In genomic region chrX:1476682-1477081, GRCh38 we compare ENCODE assay signal across 26 cellular contexts. TPM values are rescaled to one million over a fixed set of nuclear protein-coding genes. Genes with fewer than 3 reads are reported as not detected.
DNase-seq lines count a peak whose midpoint lies in the region; ATAC-seq and TF ChIP-seq lines count a peak whose summit lies in the region.
"Had no signal": no experiment of that assay in that cellular context is flagged by ENCODE, and none has a peak within 500 bp of the region (broad histone marks: within the 10 kb centered on the region; RNA-seq: fewer than 3 reads in every experiment).

No MANE protein-coding gene starts in this region.

- no peaks in the 10 kb centered on the region for H3K27me3 ChIP-seq in CD4-positive, alpha-beta T cell (ENCODE audit: control insufficient read depth, insufficient read depth, low read length)
- H3K27me3 ChIP-seq in CD8-positive, alpha-beta T cell (ENCODE audit: insufficient read depth, low read length), result no peaks in the 10 kb centered on the region
- no peaks in the 10 kb centered on the region for H3K27me3 ChIP-seq in colonic mucosa
- H3K27me3 ChIP-seq: foreskin keratinocyte, heart left ventricle, neutrophil had no signal

- H3K4me3 Mint-ChIP-seq in CD4-positive, alpha-beta T cell, result no peak overlapping the region
- H3K4me3 Mint-ChIP-seq in CD8-positive, alpha-beta T cell, result no peak overlapping the region
- no peak overlapping the region for H3K4me3 Mint-ChIP-seq in natural killer cell
- H3K4me3 Mint-ChIP-seq: activated naive CD4-positive, alpha-beta T cell treated with anti-CD3 and anti-CD28 coated beads, Interleukin-2, amount 10 ng/mL, durations not matched to agents 7 days and 5 days had no signal

- peaks cover 61% of the 10 kb centered on the region for H3K4me1 ChIP-seq in CD8-positive, alpha-beta T cell (ENCODE audit: insufficient read depth, low read length)
- no peaks in the 10 kb centered on the region for H3K4me1 ChIP-seq in colonic mucosa
- H3K4me1 ChIP-seq: foreskin keratinocyte, prostate gland had no signal

- H3K27ac Mint-ChIP-seq in CD4-positive, alpha-beta T cell, result peak overlapping the region; percentile 43
- H3K27ac Mint-ChIP-seq in CD8-positive, alpha-beta T cell, result peak overlapping the region; percentile 87
- H3K27ac Mint-ChIP-seq in natural killer cell, result peak overlapping the region; percentile 98 to 99
- H3K27ac Mint-ChIP-seq: activated naive CD4-positive, alpha-beta T cell treated with anti-CD3 and anti-CD28 coated beads, Interleukin-2, amount 10 ng/mL, durations not matched to agents 7 days and 5 days had no signal

- H3K27me3 Mint-ChIP-seq in CD4-positive, alpha-beta T cell, result no peaks in the 10 kb centered on the region
- H3K27me3 Mint-ChIP-seq in CD8-positive, alpha-beta T cell (ENCODE audit: low read depth), result no peaks in the 10 kb centered on the region
- H3K27me3 Mint-ChIP-seq in natural killer cell (ENCODE audit: low read depth in 2 of 2), result no peaks in the 10 kb centered on the region

- H3K9me3 ChIP-seq in CD4-positive, alpha-beta T cell (ENCODE audit: control insufficient read depth, low read length), result no peaks in the 10 kb centered on the region
- no peaks in the 10 kb centered on the region for H3K9me3 ChIP-seq in CD8-positive, alpha-beta T cell (ENCODE audit: low read length)
- no peaks in the 10 kb centered on the region for H3K9me3 ChIP-seq in colonic mucosa
- H3K9me3 ChIP-seq: neutrophil, prostate gland had no signal

- H3K4me1 Mint-ChIP-seq in CD4-positive, alpha-beta T cell (ENCODE audit: low read depth), result peaks cover 76% of the 10 kb centered on the region
- H3K4me1 Mint-ChIP-seq in CD8-positive, alpha-beta T cell (ENCODE audit: low read depth), result peaks cover 77% of the 10 kb centered on the region
- peaks cover 62 to 76% of the 10 kb centered on the region in 2 donors for H3K4me1 Mint-ChIP-seq in natural killer cell

- TF ChIP-seq CTCF in CD4-positive, alpha-beta T cell (IDR thresholded peaks at IDR 0.05), result no peak
- TF ChIP-seq CTCF in CD8-positive, alpha-beta T cell (IDR thresholded peaks at IDR 0.05), result no peak
- TF ChIP-seq CTCF in colonic mucosa (IDR thresholded peaks at IDR 0.05), result no peak
- TF ChIP-seq CTCF in natural killer cell (IDR thresholded peaks at IDR 0.05), result no peak

- no peak overlapping the region for H3K9ac ChIP-seq in colonic mucosa (ENCODE audit: low read depth in 2 of 2, low read length in 2 of 2)

- peaks cover 92% of the 10 kb centered on the region for H3K36me3 Mint-ChIP-seq in CD4-positive, alpha-beta T cell (ENCODE audit: low read depth)
- peaks cover 72% of the 10 kb centered on the region for H3K36me3 Mint-ChIP-seq in CD8-positive, alpha-beta T cell
- H3K36me3 Mint-ChIP-seq in natural killer cell, result peaks cover 14% of the 10 kb centered on the region

- no peak for ATAC-seq in CD4-positive, alpha-beta T cell (ENCODE audit: poor library complexity)
- ATAC-seq in CD8-positive, alpha-beta T cell, result no peak
- ATAC-seq in natural killer cell (no peak), HG02763 (IDR thresholded peaks at IDR 0.05; ENCODE audit: unreplicated experiment) (no peak)
- ATAC-seq: esophagus mucosa, foreskin keratinocyte, heart left ventricle, left cardiac atrium had no signal

- POLR2A ChIA-PET in CD4-positive, alpha-beta T cell (lab: Charles Lee), result no interaction called here
- POLR2A ChIA-PET in CD8-positive, alpha-beta T cell (lab: Charles Lee), result no interaction called here

- H3K9me3 Mint-ChIP-seq in CD4-positive, alpha-beta T cell, result peaks cover 9% of the 10 kb centered on the region
- H3K9me3 Mint-ChIP-seq in CD8-positive, alpha-beta T cell, result peaks cover 15% of the 10 kb centered on the region
- H3K9me3 Mint-ChIP-seq in natural killer cell, result peaks cover 8 to 27% of the 10 kb centered on the region in 2 donors

- H3K4me3 ChIP-seq in CD8-positive, alpha-beta T cell (ENCODE audit: low read depth, low read length), result no peak overlapping the region
- no peak overlapping the region for H3K4me3 ChIP-seq in colonic mucosa
- H3K4me3 ChIP-seq: heart left ventricle, PC-9, prostate gland had no signal

- no peak for DNase-seq in CD4-positive, alpha-beta T cell
- DNase-seq in CD8-positive, alpha-beta T cell, result peak in 2 of 7 experiments; percentile 3 to 31
- DNase-seq in colonic mucosa (peak; percentile 4), natural killer cell (peak; percentile 2), NCI-H1694 treated with DMSO at 0.1 percent for 48 hours (lab: John Stamatoyannopoulos, UW) (no peak), iPS-NIHi11 (ENCODE audit: low spot score) (no peak)
- DNase-seq: activated CD4-positive, alpha-beta T cell treated with anti-CD3 and anti-CD28 coated beads for 48 hours; DMS 273 treated with DMSO at 0.1 percent for 48 hours; foreskin keratinocyte; left cardiac atrium; mammary epithelial cell; NCI-H1048; NCI-H187 treated with DMSO at 0.1 percent for 48 hours; NCI-H2171 treated with DMSO at 0.1 percent for 48 hours; NCI-H524; NK-92 treated with Interleukin-12 subunit alpha and Interleukin-12 subunit beta, amount 100 ng/mL, for 24 hours; PC-9; Right ventricle myocardium superior; stimulated activated CD4-positive, alpha-beta T cell treated with anti-CD3 and anti-CD28 coated beads, Interleukin-15, amount 100 ng/mL, for 24 hours; stimulated activated naive CD4-positive, alpha-beta T cell treated with Interleukin-2 at 50 U/mL for 16 hours had no signal

- H3K36me3 ChIP-seq in CD8-positive, alpha-beta T cell (ENCODE audit: insufficient read depth, low read length), result peaks cover 8% of the 10 kb centered on the region
- H3K36me3 ChIP-seq in colonic mucosa, result no peaks in the 10 kb centered on the region
- H3K36me3 ChIP-seq: heart left ventricle, neutrophil, prostate gland had no signal

- no peak overlapping the region for H3K27ac ChIP-seq in CD4-positive, alpha-beta T cell (ENCODE audit: low read depth, low read length)
- H3K27ac ChIP-seq in CD8-positive, alpha-beta T cell (ENCODE audit: low read depth, low read length), result no peak overlapping the region
- no peak overlapping the region for H3K27ac ChIP-seq in colonic mucosa
- H3K27ac ChIP-seq: foreskin keratinocyte, heart left ventricle, PC-9, prostate gland had no signal

- intact Hi-C loops in CD4-positive, alpha-beta T cell (cut with DNase I, micrococcal nuclease), result no loop called here
- intact Hi-C loops in CD8-positive, alpha-beta T cell (cut with DNase I, micrococcal nuclease), result no loop called here
- intact Hi-C loops in colonic mucosa (cut with DNase I), result no loop called here
- intact Hi-C loops in natural killer cell (cut with micrococcal nuclease), result no loop called here

- CTCF ChIA-PET in CD4-positive, alpha-beta T cell (lab: Charles Lee), result no interaction called here
- CTCF ChIA-PET in CD8-positive, alpha-beta T cell (lab: Charles Lee), result no interaction called here

RNA-seq across cellular contexts. Expression of gene ASMTL, which starts 24.0 kb away (rescaled TPM):
- 10 to 100 TPM; 34.6 to 39.3 TPM for total RNA-seq in CD4-positive, alpha-beta T cell
- 10 to 100 TPM; 55.4 to 66.8 TPM for total RNA-seq in CD8-positive, alpha-beta T cell
- 10 to 100 TPM; 17.4 to 21.6 TPM for total RNA-seq in colonic mucosa
- total RNA-seq in natural killer cell, result 10 to 100 TPM; 58.5 to 80.3 (median 66.1) TPM

Comparison
In these comparisons a context has a peak if more than half of its experiments do, and no peak if none do; other contexts are left out.
1. DNase-seq: peak in colonic mucosa (single experiment) and natural killer cell (single experiment); none in CD4-positive, alpha-beta T cell (0 of 10), NCI-H1694 treated with DMSO at 0.1 percent for 48 hours (single experiment) and iPS-NIHi11 (single experiment).
2. H3K27ac Mint-ChIP-seq: peak in every context shown above with its lines; median percentile 98 in natural killer cell; 87 in CD8-positive, alpha-beta T cell; 43 in CD4-positive, alpha-beta T cell.